In genomic region chr5:80834710-80835109, GRCh38 we compare ENCODE assay signal across 23 cellular contexts.
DNase-seq lines count a peak whose midpoint lies in the region; FAIRE-seq and TF ChIP-seq lines count a peak whose summit lies in the region.
"Had no signal": no experiment of that assay in that cellular context is flagged by ENCODE, and none has a peak within 500 bp of the region (broad histone marks: within the 10 kb centered on the region; RNA-seq: fewer than 3 reads in every experiment).

No MANE protein-coding gene starts in this region.

- FAIRE-seq in astrocyte (lab: Jason Lieb, UNC): no peak
- FAIRE-seq: H54 had no signal

- no peak overlapping the region for H3K4me2 ChIP-seq in mammary epithelial cell (ENCODE audit: insufficient read depth, low read depth, low read length)
- H3K4me2 ChIP-seq in astrocyte (ENCODE audit: low read length): no peak overlapping the region

- intact Hi-C loops in mammary epithelial cell (cut with micrococcal nuclease): no loop called here
- intact Hi-C loops in breast epithelium (cut with DNase I; ENCODE audit: low total_unique reads): no loop called here

- CTCF ChIA-PET in mammary epithelial cell (lab: Charles Lee; ENCODE audit: low non-redundant PET): no interaction called here

- H3K4me1 ChIP-seq in mammary epithelial cell (ENCODE audit: insufficient read depth, low read length) (no peaks in the 10 kb centered on the region), breast epithelium (no peaks in the 10 kb centered on the region), astrocyte (ENCODE audit: insufficient read depth, low read length) (no peaks in the 10 kb centered on the region)

- no peaks in the 10 kb centered on the region for H3K9me3 ChIP-seq in mammary epithelial cell (replicated peaks; ENCODE audit: insufficient read depth, low read length)
- H3K9me3 ChIP-seq in breast epithelium: no peaks in the 10 kb centered on the region
- no peaks in the 10 kb centered on the region for H3K9me3 ChIP-seq in astrocyte (ENCODE audit: insufficient read depth, low read depth, low read length)

- no peaks in the 10 kb centered on the region for H4K20me1 ChIP-seq in mammary epithelial cell (ENCODE audit: insufficient read depth, low read length)
- no peaks in the 10 kb centered on the region for H4K20me1 ChIP-seq in astrocyte (ENCODE audit: insufficient read depth, low read length)

- dilution Hi-C loops in mammary epithelial cell (cut with HindIII; ENCODE audit: low sequenced_read_pairs): no loop called here

- H3K4me3 ChIP-seq in mammary epithelial cell (replicated peaks in 1 of 3; ENCODE audit: insufficient read depth in 1 of 3, low read depth in 2 of 3, low read length in 3 of 3): no peak overlapping the region
- no peak overlapping the region for H3K4me3 ChIP-seq in breast epithelium
- no peak overlapping the region for H3K4me3 ChIP-seq in astrocyte (ENCODE audit: insufficient read depth, low read depth, low read length)
- H3K4me3 ChIP-seq: SK-N-MC had no signal

- BruUV-seq in mammary epithelial cell (replicated peaks; lab: Mats Ljungman, UMichigan): no TSS peak

- H3K27ac Mint-ChIP-seq in astrocyte (ENCODE audit: unreplicated experiment): no peak overlapping the region
- H3K27ac Mint-ChIP-seq: CD8-positive, alpha-beta T cell had no signal

- H3K36me3 Mint-ChIP-seq in astrocyte (ENCODE audit: low read depth, unreplicated experiment): peaks cover 7% of the 10 kb centered on the region

- no peaks in the 10 kb centered on the region for H3K79me2 ChIP-seq in mammary epithelial cell (ENCODE audit: insufficient read depth, low read length)
- no peaks in the 10 kb centered on the region for H3K79me2 ChIP-seq in astrocyte (ENCODE audit: insufficient read depth, low read length)

- H3K36me3 ChIP-seq in mammary epithelial cell (ENCODE audit: insufficient read depth, low read length) (no peaks in the 10 kb centered on the region), breast epithelium (no peaks in the 10 kb centered on the region), astrocyte (ENCODE audit: insufficient read depth, low read length) (no peaks in the 10 kb centered on the region)

- in situ Hi-C loops in mammary epithelial cell (cut with MboI; ENCODE audit: low sequenced_read_pairs in 2 of 2): no loop called here

- TF ChIP-seq POLR2A in breast epithelium (IDR thresholded peaks at IDR 0.05): no peak

- peaks cover 2% of the 10 kb centered on the region for H3K9me3 Mint-ChIP-seq in astrocyte (ENCODE audit: unreplicated experiment)
- H3K9me3 Mint-ChIP-seq: CD8-positive, alpha-beta T cell had no signal

- DNase-seq in mammary epithelial cell (peak; percentile 2), breast epithelium (ENCODE audit: low spot score in 2 of 2) (no peak), NCI-H82 (lab: John Stamatoyannopoulos, UW) (peak; percentile 5), astrocyte (ENCODE audit: low read depth) (peak; percentile 3), pons (ENCODE audit: low spot score) (no peak), NK-92 (lab: John Stamatoyannopoulos, UW; ENCODE audit: unreplicated experiment) (no peak)
- no peak for DNase-seq in stimulated activated naive CD4-positive, alpha-beta T cell (lab: John Stamatoyannopoulos, UW)
- DNase-seq in activated T-cell treated with anti-CD3 and anti-CD28 coated beads, Interleukin-2, amount 50 U/mL, for 1 hour: no peak
- DNase-seq: 8988T; AML-193; C1 segment of cervical spinal cord; CD8-positive, alpha-beta T cell; DND-41; GF-D8; IMR-90; NCI-H1417; NCI-H1694 treated with DMSO at 0.1 percent for 48 hours; NCI-H2081 treated with DMSO at 0.1 percent for 48 hours; NCI-H2171 treated with DMSO at 0.1 percent for 48 hours; NCI-H524 treated with DMSO at 0.1 percent for 48 hours; SHP77 treated with DMSO at 0.1 percent for 48 hours had no signal

- H3K9ac ChIP-seq in mammary epithelial cell (ENCODE audit: insufficient read depth, low read length) (no peak overlapping the region), astrocyte (ENCODE audit: low read length) (no peak overlapping the region)

- H3K27me3 ChIP-seq in mammary epithelial cell (ENCODE audit: insufficient read depth, low read length) (no peaks in the 10 kb centered on the region), breast epithelium (no peaks in the 10 kb centered on the region), astrocyte (ENCODE audit: insufficient read depth, low read length) (no peaks in the 10 kb centered on the region)

- TF ChIP-seq CTCF in mammary epithelial cell (conservative IDR thresholded peaks at IDR 0.05 in 1 of 2, IDR thresholded peaks at IDR 0.05 in 1 of 2; ENCODE audit: extremely low read depth in 1 of 2, insufficient read depth in 1 of 2, low read depth in 1 of 2, low read length in 2 of 2) (no peak), breast epithelium (IDR thresholded peaks at IDR 0.05) (no peak), astrocyte (IDR thresholded peaks at IDR 0.05; ENCODE audit: insufficient read depth, low read depth, low read length) (no peak)

- no peak overlapping the region for H2AFZ ChIP-seq in mammary epithelial cell (ENCODE audit: low read depth, low read length)
- no peak overlapping the region for H2AFZ ChIP-seq in astrocyte (ENCODE audit: low read depth, low read length)

- H3K27ac ChIP-seq in mammary epithelial cell (ENCODE audit: insufficient read depth, low read depth, low read length) (no peak overlapping the region), breast epithelium (no peak overlapping the region), astrocyte (ENCODE audit: low read depth, low read length) (no peak overlapping the region)
- H3K27ac ChIP-seq: SK-N-MC had no signal

- H3K4me1 Mint-ChIP-seq in astrocyte (ENCODE audit: low read depth, unreplicated experiment): no peaks in the 10 kb centered on the region

- H3K27me3 Mint-ChIP-seq in astrocyte (ENCODE audit: low read depth, unreplicated experiment): no peaks in the 10 kb centered on the region

- no peak overlapping the region for H3K4me3 Mint-ChIP-seq in astrocyte (ENCODE audit: unreplicated experiment)
- H3K4me3 Mint-ChIP-seq: CD8-positive, alpha-beta T cell had no signal

Comparison
In these comparisons a context has a peak if more than half of its experiments do, and no peak if none do; other contexts are left out.
1. DNase-seq: peak in mammary epithelial cell (single experiment), NCI-H82 (single experiment) and astrocyte (single experiment); none in breast epithelium (0 of 2), stimulated activated naive CD4-positive, alpha-beta T cell (0 of 6), activated T-cell treated with anti-CD3 and anti-CD28 coated beads, Interleukin-2, amount 50 U/mL, for 1 hour (single experiment), pons (single experiment) and NK-92 (single experiment).